Comparison of ENCODE assay signal across 8 cellular contexts in genomic region chr19:14369399-14370168, GRCh38. TPM values are rescaled to one million over a fixed set of nuclear protein-coding genes. Genes with fewer than 3 reads are reported as not detected.
DNase-seq lines count a peak whose midpoint lies in the region; ATAC-seq and TF ChIP-seq lines count a peak whose summit lies in the region.

No MANE protein-coding gene starts in this region.

- POLR2A ChIA-PET in HEK293 (lab: Yijun Ruan, JAX) = interaction anchor here (0.6 kb wide), 1 partner anchor 10 kb away, joined by 3 read pairs; no protein-coding TSS in a partner anchor
- POLR2A ChIA-PET in activated CD4-positive, alpha-beta memory T cell treated with anti-CD3 and anti-CD28 coated beads, Interleukin-2, amount 10 ng/mL, durations not matched to agents 7 days and 5 days (lab: Charles Lee) = interaction anchor here (1.6 to 12.0 kb wide), 4 partner anchors 7 to 39 kb away, joined by 4 to 308 read pairs (median 124); partner anchors contain the start of gene ADGRE5

- H3K4me1 Mint-ChIP-seq in activated CD4-positive, alpha-beta memory T cell treated with anti-CD3 and anti-CD28 coated beads, Interleukin-2, amount 10 ng/mL, durations not matched to agents 7 days and 5 days = peaks cover 75% of the 10 kb centered on the region
- peaks cover 11% of the 10 kb centered on the region for H3K4me1 Mint-ChIP-seq in endothelial cell (ENCODE audit: unreplicated experiment)

- TF ChIP-seq CTCF in HEK293 (tag by site-specific recombination; IDR thresholded peaks at IDR 0.05) (no peak), endothelial cell (IDR thresholded peaks at IDR 0.05; ENCODE audit: unreplicated experiment) (no peak)

- DNase-seq in activated CD4-positive, alpha-beta memory T cell treated with anti-CD3 and anti-CD28 coated beads, Interleukin-2, amount 10 ng/mL, durations not matched to agents 7 days and 5 days = peak; percentile 88
- DNase-seq in endothelial cell (ENCODE audit: low spot score) (no peak), HuH-7 (ENCODE audit: low spot score) (no peak), globus pallidus (ENCODE audit: low spot score) (no peak), SKM-1 (lab: John Stamatoyannopoulos, UW; ENCODE audit: unreplicated experiment) (no peak)
- DNase-seq in stimulated activated CD4-positive, alpha-beta T cell treated with anti-CD3 and anti-CD28 coated beads, Interleukin-1b, Interleukin-23, amount 100 ng/mL, for 4 hours (ENCODE audit: low read depth in 2 of 2) = peak; percentile 74 to 80

- ATAC-seq in GM19397 (IDR thresholded peaks at IDR 0.05; ENCODE audit: unreplicated experiment) = no peak

- CTCF ChIA-PET in HEK293 (lab: Yijun Ruan, JAX) = interaction anchor here (1.0 to 1.3 kb wide), 2 partner anchors 12 to 21 kb away, joined by 3 to 4 read pairs; partner anchors contain the start of gene ADGRE5
- CTCF ChIA-PET in activated CD4-positive, alpha-beta memory T cell treated with anti-CD3 and anti-CD28 coated beads, Interleukin-2, amount 10 ng/mL, durations not matched to agents 7 days and 5 days (lab: Charles Lee) = interaction anchor here (1.0 to 1.6 kb wide), 6 partner anchors 8 to 233 kb away, joined by 4 to 30 read pairs (median 6); partner anchors contain the start of genes ADGRE5 and ASF1B

- no peaks in the 10 kb centered on the region for H3K36me3 Mint-ChIP-seq in activated CD4-positive, alpha-beta memory T cell treated with anti-CD3 and anti-CD28 coated beads, Interleukin-2, amount 10 ng/mL, durations not matched to agents 7 days and 5 days (ENCODE audit: low read depth)
- no peaks in the 10 kb centered on the region for H3K36me3 Mint-ChIP-seq in endothelial cell (ENCODE audit: low read depth, unreplicated experiment)

- H3K27ac Mint-ChIP-seq in activated CD4-positive, alpha-beta memory T cell treated with anti-CD3 and anti-CD28 coated beads, Interleukin-2, amount 10 ng/mL, durations not matched to agents 7 days and 5 days = peak overlapping the region; percentile 89
- H3K27ac Mint-ChIP-seq in endothelial cell (ENCODE audit: unreplicated experiment) = peak overlapping the region; percentile 68

- no peaks in the 10 kb centered on the region for H3K9me3 ChIP-seq in HEK293 (ENCODE audit: control insufficient read depth, insufficient read depth, low read depth, low read length)

- no peak overlapping the region for H3K4me3 ChIP-seq in HEK293 (ENCODE audit: low read depth, low read length)

- H3K27me3 Mint-ChIP-seq in activated CD4-positive, alpha-beta memory T cell treated with anti-CD3 and anti-CD28 coated beads, Interleukin-2, amount 10 ng/mL, durations not matched to agents 7 days and 5 days = no peaks in the 10 kb centered on the region
- peaks cover 9% of the 10 kb centered on the region for H3K27me3 Mint-ChIP-seq in endothelial cell (ENCODE audit: unreplicated experiment)

- peaks cover 3% of the 10 kb centered on the region; the same call in 1 of the 2 replicates for H3K4me1 ChIP-seq in HEK293 (ENCODE audit: control insufficient read depth, insufficient read depth, low read length)

- no peak overlapping the region for H3K27ac ChIP-seq in HEK293 (ENCODE audit: extremely low read depth, low read depth, low read length)

- H3K4me3 Mint-ChIP-seq in activated CD4-positive, alpha-beta memory T cell treated with anti-CD3 and anti-CD28 coated beads, Interleukin-2, amount 10 ng/mL, durations not matched to agents 7 days and 5 days = peak overlapping the region; percentile 76
- no peak overlapping the region for H3K4me3 Mint-ChIP-seq in endothelial cell (ENCODE audit: unreplicated experiment)

- no peaks in the 10 kb centered on the region for H3K36me3 ChIP-seq in HEK293 (ENCODE audit: control insufficient read depth in 2 of 2, insufficient read depth in 1 of 2, low read length in 2 of 2)

- no peaks in the 10 kb centered on the region for H3K9me3 Mint-ChIP-seq in activated CD4-positive, alpha-beta memory T cell treated with anti-CD3 and anti-CD28 coated beads, Interleukin-2, amount 10 ng/mL, durations not matched to agents 7 days and 5 days
- no peaks in the 10 kb centered on the region for H3K9me3 Mint-ChIP-seq in endothelial cell (ENCODE audit: unreplicated experiment)

TF ChIP-seq in HEK293, 187 proteins besides CTCF, POLR2A, EP300 and RAD21:
- TF ChIP-seq ZNF121 (tag by site-specific recombination; IDR thresholded peaks at IDR 0.05) (0 out of 2 replicates have a peak, but pooled peaks have one; percentile 29), ZNF701 (tag by site-specific recombination; IDR thresholded peaks at IDR 0.05) (no peak)

RNA-seq across cellular contexts. Expression of gene ADGRE5, which starts 11.7 kb away (rescaled TPM):
- 100 to 1,000 TPM; 293 to 299 TPM for total RNA-seq in activated CD4-positive, alpha-beta memory T cell treated with anti-CD3 and anti-CD28 coated beads, Interleukin-2, amount 10 ng/mL, durations not matched to agents 7 days and 5 days
- total RNA-seq in endothelial cell (ENCODE audit: unreplicated experiment) = 12.8 TPM

RNA-seq across cellular contexts. Expression of gene DDX39A, which starts 49.6 kb away (rescaled TPM):
- total RNA-seq in activated CD4-positive, alpha-beta memory T cell treated with anti-CD3 and anti-CD28 coated beads, Interleukin-2, amount 10 ng/mL, durations not matched to agents 7 days and 5 days = 100 to 1,000 TPM; 233 to 234 TPM
- 81.1 TPM for total RNA-seq in endothelial cell (ENCODE audit: unreplicated experiment)

Comparison
In these comparisons a context has a peak if more than half of its experiments do, and no peak if none do; other contexts are left out.
1. DNase-seq: peak in activated CD4-positive, alpha-beta memory T cell treated with anti-CD3 and anti-CD28 coated beads, Interleukin-2, amount 10 ng/mL, durations not matched to agents 7 days and 5 days (single experiment) and stimulated activated CD4-positive, alpha-beta T cell treated with anti-CD3 and anti-CD28 coated beads, Interleukin-1b, Interleukin-23, amount 100 ng/mL, for 4 hours (2 of 2); none in endothelial cell (single experiment), HuH-7 (single experiment), globus pallidus (single experiment) and SKM-1 (single experiment).
2. RNA of gene ADGRE5, which starts 11.7 kb away (total RNA-seq): 293 to 299 TPM in activated CD4-positive, alpha-beta memory T cell treated with anti-CD3 and anti-CD28 coated beads, Interleukin-2, amount 10 ng/mL, durations not matched to agents 7 days and 5 days; 12.8 TPM in endothelial cell (single experiment); every median in the first group is over 10 times any median in the second.